8 cellular contexts compared by ENCODE assay signal in the genomic region with DNA sequence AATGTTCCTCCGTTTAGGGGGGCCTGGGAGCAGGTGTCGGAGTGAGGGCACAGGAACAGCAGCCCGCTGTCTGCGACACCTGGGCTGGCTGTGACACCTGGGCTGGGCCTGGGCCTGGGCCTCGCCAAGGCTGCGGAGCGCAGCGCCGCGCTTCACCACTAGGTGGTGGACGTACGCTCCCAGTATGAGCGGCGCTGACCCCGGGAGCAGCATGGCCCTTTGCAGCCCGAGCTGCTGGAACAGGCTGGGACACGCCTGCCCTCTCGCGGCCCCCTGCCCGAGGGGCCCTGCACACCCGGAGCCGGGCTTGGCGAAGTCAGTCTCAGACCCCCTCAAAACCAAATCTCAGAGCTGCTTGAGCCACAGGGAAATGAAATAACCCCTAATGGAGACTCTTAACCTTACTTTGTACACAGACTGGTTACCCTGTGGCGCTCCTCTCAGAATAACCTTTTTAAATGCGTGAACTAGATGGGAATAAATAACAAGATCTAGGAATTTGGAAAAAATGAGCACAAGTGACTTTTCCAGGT. TPM values are rescaled to one million over a fixed set of nuclear protein-coding genes. Genes with fewer than 3 reads are reported as not detected.
A peak's percentile ranks its signal among the peaks of the same experiment; 100 is the strongest.
DNase-seq lines count a peak whose midpoint lies in the region; ATAC-seq and TF ChIP-seq lines count a peak whose summit lies in the region.

No MANE protein-coding gene starts in this region.

- H3K36me3 Mint-ChIP-seq in HFFc6 (ENCODE audit: low read depth) = no peaks in the 10 kb centered on the region
- no peaks in the 10 kb centered on the region for H3K36me3 Mint-ChIP-seq in T-cell

- H3K4me1 ChIP-seq in adrenal gland (replicated peaks in 1 of 2) (no peaks in the 10 kb centered on the region), left ventricle myocardium inferior (peaks cover 3% of the 10 kb centered on the region), aorta (ENCODE audit: control insufficient read depth in 1 of 2, insufficient read depth in 2 of 2, low read length in 2 of 2) (no peaks in the 10 kb centered on the region)

- no peaks in the 10 kb centered on the region for H3K4me1 Mint-ChIP-seq in HFFc6 (ENCODE audit: low read depth)
- H3K4me1 Mint-ChIP-seq in T-cell = peaks cover 0 to 4% (median 0%) of the 10 kb centered on the region in 3 donors

- ATAC-seq in T-cell (replicated peaks in 1 of 4) (peak; percentile 99 to 100 (median 100)), aorta (ENCODE audit: low FRiP score) (peak; percentile 88)

- H3K4me3 ChIP-seq in adrenal gland (no peak overlapping the region), left ventricle myocardium inferior (no peak overlapping the region), aorta (ENCODE audit: low read length in 2 of 2) (no peak overlapping the region)

- TF ChIP-seq CTCF in GM12873 (IDR thresholded peaks at IDR 0.05; ENCODE audit: insufficient read depth, low read depth, low read length, missing control alignments) (peak; percentile 98), HFFc6 (IDR thresholded peaks at IDR 0.05) (peak; percentile 94), adrenal gland (IDR thresholded peaks at IDR 0.05) (peak; percentile 89 to 96 (median 94)), left ventricle myocardium inferior (IDR thresholded peaks at IDR 0.05; ENCODE audit: borderline replicate concordance) (peak; percentile 95)

- POLR2A ChIA-PET in T-cell (lab: Charles Lee) = no interaction called here

- 6 to 31% (median 10%) methylated on average over 6 to 25 of the region's 25 CpGs for WGBS in adrenal gland, 4 donors
- 10 to 11% methylated on average over 24 to 25 of the region's 25 CpGs for WGBS in aorta, 2 donors

- H3K9me3 Mint-ChIP-seq in HFFc6 (no peaks in the 10 kb centered on the region), T-cell (no peaks in the 10 kb centered on the region)

- H3K27me3 Mint-ChIP-seq in HFFc6 (ENCODE audit: insufficient read depth) (peaks cover 25% of the 10 kb centered on the region), T-cell (peaks cover 0 to 2% of the 10 kb centered on the region in 2 donors)

- H3K27ac Mint-ChIP-seq in HFFc6 (no peak overlapping the region), T-cell (no peak overlapping the region)

- DNase-seq in HFFc6 (peak; percentile 45), MV-4-11 (lab: John Stamatoyannopoulos, UW) (peak; percentile 52), T-cell (peak; percentile 9 to 76 (median 56)), adrenal gland (peak; percentile 73 to 87 (median 82)), left ventricle myocardium inferior (peak; percentile 71), pulmonary artery endothelial cell (ENCODE audit: low read depth, low spot score) (peak; percentile 19), aorta (peak; percentile 73 to 89)

- H3K27me3 ChIP-seq in adrenal gland (no peaks in the 10 kb centered on the region), left ventricle myocardium inferior (ENCODE audit: low read depth) (no peaks in the 10 kb centered on the region), aorta (ENCODE audit: control insufficient read depth in 1 of 2, insufficient read depth in 2 of 2, low read length in 1 of 2) (no peaks in the 10 kb centered on the region)

- intact Hi-C loops in adrenal gland (cut with DNase I) = loop anchor here (2.0 to 10.0 kb wide), 2 partner anchors 50 to 302 kb away; partner anchors contain the start of gene LDHD (in 1 of the 2)
- intact Hi-C loops in left ventricle myocardium inferior (cut with micrococcal nuclease) = no loop called here
- intact Hi-C loops in aorta (cut with DNase I) = loop anchor here in 1 of 2 donors (1.0 kb wide), 1 partner anchor 49 kb away; no protein-coding TSS in a partner anchor

- CTCF ChIA-PET in T-cell (lab: Charles Lee) = interaction anchor here (0.6 to 1.3 kb wide), 7 partner anchors 11 to 298 kb away, joined by 3 read pairs; no protein-coding TSS in a partner anchor

- no peak for TF ChIP-seq POLR2A in adrenal gland (IDR thresholded peaks at IDR 0.05)

- H3K27ac ChIP-seq in adrenal gland = no peak overlapping the region
- H3K27ac ChIP-seq in left ventricle myocardium inferior (replicated peaks) = no peak overlapping the region
- no peak overlapping the region for H3K27ac ChIP-seq in aorta (ENCODE audit: low read depth in 1 of 2, low read length in 2 of 2)

- H3K36me3 ChIP-seq in adrenal gland (replicated peaks in 1 of 2) (no peaks in the 10 kb centered on the region), left ventricle myocardium inferior (no peaks in the 10 kb centered on the region), aorta (ENCODE audit: control insufficient read depth in 1 of 2, insufficient read depth in 2 of 2, low read length in 1 of 2) (no peaks in the 10 kb centered on the region)

- H3K4me3 Mint-ChIP-seq in HFFc6 (no peak overlapping the region), T-cell (no peak overlapping the region)

- H3K9me3 ChIP-seq in adrenal gland (replicated peaks in 1 of 3) = peaks cover 0 to 9% (median 0%) of the 10 kb centered on the region in 3 donors
- H3K9me3 ChIP-seq in left ventricle myocardium inferior (replicated peaks) = no peaks in the 10 kb centered on the region
- no peaks in the 10 kb centered on the region for H3K9me3 ChIP-seq in aorta (ENCODE audit: control insufficient read depth, low read length)

RNA-seq across cellular contexts. Expression of gene FA2H, which starts 38.6 kb away (rescaled TPM):
- total RNA-seq in HFFc6 (2021; fragmentation: NEBNext Ultra II Directional; extraction: Animal tissue kit (Norgen Biotek cat#: 25700)) = not detected
- under 1 TPM in 3 of 5 donors, not detected in 2; 0.23 to 0.39 (median 0.35) TPM for total RNA-seq in T-cell
- 1 to 10 TPM in 1 of 8 donors, under 1 TPM in 4, not detected in 3; 0.18 to 6.1 (median 0.39) TPM for total RNA-seq in adrenal gland
- polyA plus RNA-seq in adrenal gland = under 1 TPM in 2 of 3 donors, not detected in 1; 0.17 to 0.33 TPM
- not detected for total RNA-seq in left ventricle myocardium inferior
- not detected in 2 replicates for total RNA-seq in pulmonary artery endothelial cell
- under 1 TPM; 0.49 to 0.54 TPM for total RNA-seq in aorta
- 1 to 10 TPM in 1 of 2 donors, not detected in 1; 1.9 TPM for polyA plus RNA-seq in aorta

Comparison
In these comparisons a context has a peak if more than half of its experiments do, and no peak if none do; other contexts are left out.
1. DNase-seq: peak in every context shown above with its lines; median percentile 82 in adrenal gland; 81 in aorta; 71 in left ventricle myocardium inferior; 56 in T-cell; 52 in MV-4-11; 45 in HFFc6; 19 in pulmonary artery endothelial cell.